ENCODE assay signal across 8 cellular contexts in genomic region chr1:109739738-109740614, GRCh38. TPM values are rescaled to one million over a fixed set of nuclear protein-coding genes. Genes with fewer than 3 reads are reported as not detected.
DNase-seq lines count a peak whose midpoint lies in the region; ATAC-seq and TF ChIP-seq lines count a peak whose summit lies in the region.

No MANE protein-coding gene starts in this region.

- intact Hi-C loops in Right ventricle myocardium superior (cut with DNase I), result no loop called here
- intact Hi-C loops in ovary (cut with DNase I), result no loop called here

- peak overlapping the region; percentile 78 for H3K4me3 Mint-ChIP-seq in activated naive CD8-positive, alpha-beta T cell treated with anti-CD3 and anti-CD28 coated beads for 36 hours

- ATAC-seq in GM21381 (IDR thresholded peaks at IDR 0.05; ENCODE audit: unreplicated experiment) (peak; percentile 89), Right ventricle myocardium superior (ENCODE audit: poor library complexity) (peak; percentile 99), thoracic aorta (ENCODE audit: insufficient number of reproducible peaks, low FRiP score, low read depth) (peak; percentile 92)

- H3K27me3 ChIP-seq in KMS-11 (ENCODE audit: insufficient read depth, low read depth), result no peaks in the 10 kb centered on the region
- no peaks in the 10 kb centered on the region for H3K27me3 ChIP-seq in ovary
- H3K27me3 ChIP-seq in thoracic aorta (replicated peaks; ENCODE audit: insufficient read depth), result no peaks in the 10 kb centered on the region

- no peaks in the 10 kb centered on the region for H3K79me2 ChIP-seq in KMS-11 (ENCODE audit: insufficient read depth, low read depth)

- H2AFZ ChIP-seq in KMS-11 (ENCODE audit: low read depth), result peak overlapping the region; percentile 97

- 0 to 2% (median 1%) methylated on average over 53 to 86 of the region's 86 CpGs for WGBS in ovary, 3 donors

- H3K4me1 ChIP-seq in KMS-11 (ENCODE audit: low read depth, poor library complexity, severe bottlenecking) (peaks cover 13% of the 10 kb centered on the region), ovary (ENCODE audit: insufficient read depth) (peaks cover 3% of the 10 kb centered on the region), thoracic aorta (ENCODE audit: control insufficient read depth in 1 of 2, low read depth in 2 of 2) (peaks cover 5 to 14% of the 10 kb centered on the region in 2 donors)

- H3K4me1 Mint-ChIP-seq in activated naive CD8-positive, alpha-beta T cell treated with anti-CD3 and anti-CD28 coated beads for 36 hours, result peaks cover 6% of the 10 kb centered on the region

- H3K27ac Mint-ChIP-seq in activated naive CD8-positive, alpha-beta T cell treated with anti-CD3 and anti-CD28 coated beads for 36 hours, result peak overlapping the region; percentile 79

- no peak for TF ChIP-seq CTCF in KMS-11 (conservative IDR thresholded peaks at IDR 0.05; ENCODE audit: low read depth, low read length)
- peak in 1 of 3 donors; percentile 8 for TF ChIP-seq CTCF in ovary (IDR thresholded peaks at IDR 0.05)
- TF ChIP-seq CTCF in thoracic aorta (IDR thresholded peaks at IDR 0.05), result no peak

- H3K9me3 ChIP-seq in ovary (no peaks in the 10 kb centered on the region), thoracic aorta (no peaks in the 10 kb centered on the region)

- peak overlapping the region; percentile 49 for H3K9ac ChIP-seq in KMS-11

- H3K9me3 Mint-ChIP-seq in activated naive CD8-positive, alpha-beta T cell treated with anti-CD3 and anti-CD28 coated beads for 36 hours, result no peaks in the 10 kb centered on the region

- H3K36me3 Mint-ChIP-seq in activated naive CD8-positive, alpha-beta T cell treated with anti-CD3 and anti-CD28 coated beads for 36 hours, result peaks cover 3% of the 10 kb centered on the region

- H3K36me3 ChIP-seq in KMS-11 (ENCODE audit: insufficient read depth) (no peaks in the 10 kb centered on the region), ovary (no peaks in the 10 kb centered on the region), thoracic aorta (peaks cover 14% of the 10 kb centered on the region)

- no peak overlapping the region for H3K27ac ChIP-seq in KMS-11
- H3K27ac ChIP-seq in ovary, result peak overlapping the region; percentile 31 to 82
- H3K27ac ChIP-seq in thoracic aorta, result peak overlapping the region; percentile 38 to 45

- H3K27me3 Mint-ChIP-seq in activated naive CD8-positive, alpha-beta T cell treated with anti-CD3 and anti-CD28 coated beads for 36 hours, result peaks cover 18% of the 10 kb centered on the region

- H3K4me3 ChIP-seq in KMS-11 (IDR thresholded peaks at IDR 0.05; ENCODE audit: insufficient read depth, low read depth, low read length) (peak overlapping the region; percentile 95), ovary (peak overlapping the region; percentile 79), thoracic aorta (peak overlapping the region; percentile 83)

- H4K20me1 ChIP-seq in KMS-11 (ENCODE audit: insufficient read depth), result no peaks in the 10 kb centered on the region

- TF ChIP-seq EP300 in ovary (IDR thresholded peaks at IDR 0.05), result no peak

- peak overlapping the region; percentile 41 for H3K4me2 ChIP-seq in KMS-11

- peak; percentile 83 for DNase-seq in CD1c-positive myeloid dendritic cell (ENCODE audit: extremely low spot score)
- peak; percentile 36 for DNase-seq in SKM-1 (lab: John Stamatoyannopoulos, UW; ENCODE audit: unreplicated experiment)
- peak; percentile 82 for DNase-seq in activated naive CD8-positive, alpha-beta T cell treated with anti-CD3 and anti-CD28 coated beads for 36 hours
- peak; percentile 91 for DNase-seq in Right ventricle myocardium superior
- DNase-seq in ovary, result peak; percentile 86 to 93 (median 92)
- peak; percentile 24 for DNase-seq in thoracic aorta (ENCODE audit: low spot score)

- TF ChIP-seq POLR2A in ovary (IDR thresholded peaks at IDR 0.05), result peak; percentile 99

RNA-seq across cellular contexts. Expression of gene GSTM3, which starts 0.9 kb away (rescaled TPM):
- total RNA-seq in activated naive CD8-positive, alpha-beta T cell treated with anti-CD3 and anti-CD28 coated beads for 36 hours, result 10 to 100 TPM; 21.4 to 25.4 TPM
- total RNA-seq in Right ventricle myocardium superior (112 TPM), ovary (100 to 1,000 TPM in 5 of 7 donors, 10 to 100 TPM in 2; 75.8 to 278 (median 135) TPM), thoracic aorta (10 to 100 TPM; 33.1 to 68.6 TPM)
- 100 to 1,000 TPM; 229 to 234 TPM for polyA plus RNA-seq in ovary

RNA-seq across cellular contexts. Expression of gene EPS8L3, which starts 23.7 kb away (rescaled TPM):
- not detected for total RNA-seq in activated naive CD8-positive, alpha-beta T cell treated with anti-CD3 and anti-CD28 coated beads for 36 hours
- total RNA-seq in Right ventricle myocardium superior (not detected), ovary (1 to 10 TPM in 1 of 7 donors, under 1 TPM in 5, not detected in 1; 0.23 to 1.9 (median 0.56) TPM), thoracic aorta (1 to 10 TPM in 1 of 2 donors, not detected in 1; 1.1 TPM)
- polyA plus RNA-seq in ovary, result under 1 TPM in 1 of 2 donors, not detected in 1; 0.05 TPM

RNA-seq across cellular contexts. Expression of gene GSTM5, which starts 27.9 kb away (rescaled TPM):
- under 1 TPM in 1 of 2 experiments, not detected in 1; 0.06 TPM for total RNA-seq in activated naive CD8-positive, alpha-beta T cell treated with anti-CD3 and anti-CD28 coated beads for 36 hours
- total RNA-seq in Right ventricle myocardium superior (2.6 TPM), ovary (100 to 1,000 TPM in 3 of 7 donors, 10 to 100 TPM in 4; 18.8 to 183 (median 95.8) TPM), thoracic aorta (1 to 10 TPM; 2.0 to 6.9 TPM)
- polyA plus RNA-seq in ovary, result 100 to 1,000 TPM; 101 to 259 TPM

RNA-seq across cellular contexts. Expression of gene GSTM1, which starts 52.4 kb away (rescaled TPM):
- not detected for total RNA-seq in activated naive CD8-positive, alpha-beta T cell treated with anti-CD3 and anti-CD28 coated beads for 36 hours
- total RNA-seq in Right ventricle myocardium superior, result not detected
- 100 to 1,000 TPM in 2 of 7 donors, 10 to 100 TPM in 1, under 1 TPM in 1, not detected in 3; 0.32 to 482 (median 153) TPM for total RNA-seq in ovary
- 100 to 1,000 TPM; 169 to 193 TPM for polyA plus RNA-seq in ovary
- not detected for total RNA-seq in thoracic aorta

Comparison
In these comparisons a context has a peak if more than half of its experiments do, and no peak if none do; other contexts are left out.
1. DNase-seq: peak in every context shown above with its lines; median percentile 92 in ovary; 91 in Right ventricle myocardium superior; 83 in CD1c-positive myeloid dendritic cell; 82 in activated naive CD8-positive, alpha-beta T cell treated with anti-CD3 and anti-CD28 coated beads for 36 hours; 36 in SKM-1; 24 in thoracic aorta.